Comparison of ENCODE assay signal across 24 cellular contexts in genomic region chr18:63464434-63464833, GRCh38. TPM values are rescaled to one million over a fixed set of nuclear protein-coding genes. Genes with fewer than 3 reads are reported as not detected.
"Had no signal": no experiment of that assay in that cellular context is flagged by ENCODE, and none has a peak within 500 bp of the region (broad histone marks: within the 10 kb centered on the region; RNA-seq: fewer than 3 reads in every experiment).

No MANE protein-coding gene starts in this region.

- H3K9me3 ChIP-seq: SK-N-SH had no signal

- ATAC-seq: Panc1, PC-3 had no signal

- FAIRE-seq: HTR-8/SVneo had no signal

- H3K4me2 ChIP-seq: KMS-11, SK-N-SH had no signal

- H3K9ac ChIP-seq: KMS-11, SK-N-SH had no signal

- DNase-seq: Kasumi-1, MM.1S, NCI-H1092 treated with DMSO at 0.1 percent for 48 hours, NCI-H1436, NCI-H187, NCI-H2029, NCI-H2081 treated with DMSO at 0.1 percent for 48 hours, NCI-H2227 treated with DMSO at 0.1 percent for 48 hours, NCI-H446, NCI-H510A, NCI-H524 treated with DMSO at 0.1 percent for 48 hours, NCI-H69, NCI-H774, PC-3, SHP77, SK-N-SH, SW 1271 had no signal

- H3K27ac ChIP-seq: HL-60, KMS-11, RWPE1 had no signal

RNA-seq across cellular contexts. Expression of gene SERPINB5, which starts 12.3 kb away (rescaled TPM):
- total RNA-seq: M059J, SK-MEL-5 had no signal
- polyA plus RNA-seq: SK-N-SH had no signal
